In the genomic region with DNA sequence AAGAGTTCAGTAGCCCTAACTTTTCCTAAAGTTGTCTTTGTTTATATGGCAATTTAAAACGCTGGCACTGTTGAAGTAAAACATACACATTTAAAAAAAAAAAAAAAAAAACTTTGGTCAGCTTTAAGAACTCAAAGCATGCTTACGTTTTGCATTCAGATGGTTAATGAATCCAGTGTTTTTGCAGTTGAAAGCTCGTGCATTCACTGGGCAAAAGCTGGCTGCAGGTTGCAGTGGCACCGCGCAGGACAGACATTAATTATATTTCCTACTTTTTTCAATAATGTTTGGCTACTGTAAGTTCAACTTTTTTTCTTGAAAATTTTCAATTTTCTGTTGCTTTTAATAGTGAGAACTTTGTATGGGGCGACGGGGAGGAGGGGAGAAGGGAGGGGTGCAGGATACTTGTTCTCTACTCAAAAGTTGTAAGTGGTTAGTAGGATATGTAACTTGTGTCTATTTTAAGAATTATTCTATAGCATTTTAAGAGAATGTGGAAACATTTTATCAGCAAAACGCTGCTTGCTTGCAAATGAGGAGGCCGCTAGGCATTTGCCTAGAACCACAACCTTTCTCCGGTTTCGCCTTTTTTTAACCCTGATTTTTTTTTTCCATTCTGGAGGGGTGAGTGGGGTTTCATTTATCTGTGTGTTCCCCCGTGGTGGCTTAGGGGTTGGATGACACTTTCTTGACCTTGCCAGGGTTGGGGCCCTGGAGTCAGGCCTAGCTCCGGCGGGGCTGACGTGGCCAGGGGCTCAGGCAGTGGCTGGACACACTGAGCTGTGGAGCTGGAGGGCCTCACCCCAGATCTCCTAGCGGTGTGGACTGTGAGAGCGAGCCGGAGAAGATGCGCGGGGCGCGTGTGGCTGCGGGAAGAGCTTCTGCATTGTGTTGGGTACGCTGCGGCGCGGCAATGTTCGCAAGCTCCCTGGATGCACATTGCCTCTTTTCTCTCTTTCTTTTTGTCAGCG, we compare ENCODE assay signal across 11 cellular contexts. TPM values are rescaled to one million over a fixed set of nuclear protein-coding genes. Genes with fewer than 3 reads are reported as not detected.
DNase-seq lines count a peak whose midpoint lies in the region; ATAC-seq and TF ChIP-seq lines count a peak whose summit lies in the region.
"Had no signal": no experiment of that assay in that cellular context is flagged by ENCODE, and none has a peak within 500 bp of the region (broad histone marks: within the 10 kb centered on the region; RNA-seq: fewer than 3 reads in every experiment).

No MANE protein-coding gene starts in this region.

- no peak overlapping the region for H2AFZ ChIP-seq in HCT116 (ENCODE audit: low read depth, low read length, poor library complexity, severe bottlenecking)

- H3K27ac ChIP-seq in HCT116 (ENCODE audit: low read depth, low read length): peak overlapping the region; percentile 99
- H3K27ac ChIP-seq: spleen had no signal

- intact Hi-C loops in HCT116 (cut with micrococcal nuclease): loop anchor here (10.0 kb wide), 1 partner anchor 1308 kb away; no protein-coding TSS in a partner anchor

- DNase-seq in HCT116 (ENCODE audit: low read depth, low spot score): no peak
- no peak for DNase-seq in activated CD8-positive, alpha-beta T cell treated with anti-CD3 and anti-CD28 coated beads, Interleukin-2, amount 10 ng/mL, durations not matched to agents 7 days and 5 days
- no peak for DNase-seq in fibroblast of the aortic adventitia (ENCODE audit: low read depth)
- no peak for DNase-seq in retinal pigment epithelial cell (ENCODE audit: low read depth)
- no peak for DNase-seq in COR-L47 (lab: John Stamatoyannopoulos, UW)
- no peak for DNase-seq in NCI-H446 treated with DMSO at 0.1 percent for 48 hours (lab: John Stamatoyannopoulos, UW)
- DNase-seq in GDM1 (lab: John Stamatoyannopoulos, UW): no peak
- DNase-seq: activated CD8-positive, alpha-beta memory T cell treated with anti-CD3 and anti-CD28 coated beads, Interleukin-2, amount 50 U/mL, for 48 hours; spleen had no signal

- H3K36me3 ChIP-seq in HCT116 (ENCODE audit: control insufficient read depth in 1 of 2, insufficient read depth in 2 of 2, low read length in 2 of 2): peaks cover 0 to 45% of the 10 kb centered on the region in 2 experiments; a peak in 2 of 4 replicates

- no peaks in the 10 kb centered on the region for H4K20me1 ChIP-seq in HCT116 (ENCODE audit: insufficient read depth)

- peaks cover 13% of the 10 kb centered on the region for H3K36me3 Mint-ChIP-seq in activated CD8-positive, alpha-beta T cell treated with anti-CD3 and anti-CD28 coated beads, Interleukin-2, amount 10 ng/mL, durations not matched to agents 7 days and 5 days (ENCODE audit: low read depth)

- peaks cover 21% of the 10 kb centered on the region for H3K4me1 Mint-ChIP-seq in activated CD8-positive, alpha-beta T cell treated with anti-CD3 and anti-CD28 coated beads, Interleukin-2, amount 10 ng/mL, durations not matched to agents 7 days and 5 days (ENCODE audit: low read depth)

- H3K4me2 ChIP-seq in HCT116 (ENCODE audit: low read length): no peak overlapping the region

- no peaks in the 10 kb centered on the region for H3K9me2 ChIP-seq in HCT116 (ENCODE audit: insufficient read depth)

- peaks cover 6% of the 10 kb centered on the region for H3K9me3 Mint-ChIP-seq in activated CD8-positive, alpha-beta T cell treated with anti-CD3 and anti-CD28 coated beads, Interleukin-2, amount 10 ng/mL, durations not matched to agents 7 days and 5 days (ENCODE audit: insufficient read depth)

- H3K79me2 ChIP-seq in HCT116 (ENCODE audit: insufficient read depth, low read length): peaks cover 24% of the 10 kb centered on the region

- ATAC-seq in HCT116 (no peak), HG03159 (IDR thresholded peaks at IDR 0.05; ENCODE audit: unreplicated experiment) (no peak)
- ATAC-seq in activated CD8-positive, alpha-beta T cell treated with anti-CD3 and anti-CD28 coated beads, Interleukin-2, amount 10 ng/mL, durations not matched to agents 7 days and 5 days: no peak

- TF ChIP-seq CTCF in HCT116 (IDR thresholded peaks at IDR 0.05 in 2 of 3, conservative IDR thresholded peaks at IDR 0.05 in 1 of 3; ENCODE audit: borderline replicate concordance in 1 of 3, insufficient read depth in 1 of 3, low read depth in 2 of 3, low read length in 2 of 3) (no peak), fibroblast of the aortic adventitia (IDR thresholded peaks at IDR 0.05; ENCODE audit: insufficient read depth, low read length) (no peak), retinal pigment epithelial cell (conservative IDR thresholded peaks at IDR 0.05; ENCODE audit: low read depth, low read length) (no peak)

- no peaks in the 10 kb centered on the region for H3K9me3 ChIP-seq in HCT116 (ENCODE audit: control insufficient read depth in 1 of 2, insufficient read depth in 1 of 2, low read depth in 1 of 2, low read length in 2 of 2)

- POLR2A ChIA-PET in HCT116 (lab: Charles Lee): interaction anchor here (1.4 kb wide), 1 partner anchor 8 kb away, joined by 3 read pairs; no protein-coding TSS in a partner anchor
- POLR2A ChIA-PET in activated CD8-positive, alpha-beta T cell treated with anti-CD3 and anti-CD28 coated beads, Interleukin-2, amount 10 ng/mL, durations not matched to agents 7 days and 5 days (lab: Charles Lee): interaction anchor here (0.5 kb wide), 1 partner anchor 75 kb away, joined by 3 read pairs; no protein-coding TSS in a partner anchor

- H3K27me3 Mint-ChIP-seq in activated CD8-positive, alpha-beta T cell treated with anti-CD3 and anti-CD28 coated beads, Interleukin-2, amount 10 ng/mL, durations not matched to agents 7 days and 5 days (ENCODE audit: low read depth): peaks cover 64% of the 10 kb centered on the region

- H3K4me3 Mint-ChIP-seq in activated CD8-positive, alpha-beta T cell treated with anti-CD3 and anti-CD28 coated beads, Interleukin-2, amount 10 ng/mL, durations not matched to agents 7 days and 5 days: peak overlapping the region; percentile 38

- CTCF ChIA-PET in HCT116 (lab: Charles Lee): interaction anchor here (1.0 kb wide), 1 partner anchor 214 kb away, joined by 4 read pairs; no protein-coding TSS in a partner anchor
- CTCF ChIA-PET in activated CD8-positive, alpha-beta T cell treated with anti-CD3 and anti-CD28 coated beads, Interleukin-2, amount 10 ng/mL, durations not matched to agents 7 days and 5 days (lab: Charles Lee): interaction anchor here (0.7 to 2.4 kb wide), 4 partner anchors 8 to 214 kb away, joined by 3 to 8 read pairs (median 4); no protein-coding TSS in a partner anchor

- H3K4me1 ChIP-seq in HCT116 (ENCODE audit: control insufficient read depth in 1 of 2, insufficient read depth in 2 of 2, low read length in 2 of 2): peaks cover 15 to 21% of the 10 kb centered on the region in 2 experiments

- TF ChIP-seq POLR2A in HCT116 (IDR thresholded peaks at IDR 0.05; ENCODE audit: borderline replicate concordance, extremely low read depth, insufficient read depth, insufficient read length): no peak

- RAD21 ChIA-PET in HCT116 (lab: Charles Lee; ENCODE audit: low non-redundant PET in 1 of 2, low total read pairs in 2 of 2, uncharacterized antibody in 2 of 2, unreplicated experiment in 2 of 2): no interaction called here

- H3K4me3 ChIP-seq in HCT116 (replicated peaks in 1 of 2; ENCODE audit: low read depth in 1 of 2, low read length in 2 of 2): no peak overlapping the region
- H3K4me3 ChIP-seq in fibroblast of the aortic adventitia (ENCODE audit: low read depth, low read length): peak overlapping the region; percentile 19
- peak overlapping the region; percentile 93 for H3K4me3 ChIP-seq in retinal pigment epithelial cell (ENCODE audit: low read length)

- no TSS peak for BruUV-seq in HCT116 (replicated peaks; lab: Mats Ljungman, UMichigan)

- peak overlapping the region; percentile 66 for H3K27ac Mint-ChIP-seq in activated CD8-positive, alpha-beta T cell treated with anti-CD3 and anti-CD28 coated beads, Interleukin-2, amount 10 ng/mL, durations not matched to agents 7 days and 5 days
- H3K27ac Mint-ChIP-seq: H9 had no signal

- no peak for TF ChIP-seq RAD21 in HCT116 (IDR thresholded peaks at IDR 0.05; ENCODE audit: low read depth)

- no peak overlapping the region for H3K9ac ChIP-seq in HCT116 (ENCODE audit: low read length)

- no peaks in the 10 kb centered on the region for H3K27me3 ChIP-seq in HCT116 (ENCODE audit: insufficient read depth, low read length)

TF ChIP-seq in HCT116, 20 proteins besides CTCF, POLR2A, EP300 and RAD21 (continues in another document):
- TF ChIP-seq CEBPB (IDR thresholded peaks at IDR 0.05; ENCODE audit: low read depth): no peak
- no peak for TF ChIP-seq EGR1 (IDR thresholded peaks at IDR 0.05; ENCODE audit: low read depth)
- no peak for TF ChIP-seq EZH2 (IDR thresholded peaks at IDR 0.05)
- no peak for TF ChIP-seq ELF1 (IDR thresholded peaks at IDR 0.05; ENCODE audit: borderline replicate concordance, low read depth)
- no peak for TF ChIP-seq ZFX (IDR thresholded peaks at IDR 0.05)
- no peak for TF ChIP-seq SP1 (IDR thresholded peaks at IDR 0.05; ENCODE audit: low read depth)
- no peak for TF ChIP-seq YY1 (IDR thresholded peaks at IDR 0.05; ENCODE audit: extremely low read depth, insufficient replicate concordance, low read depth, low read length)
- no peak for TF ChIP-seq POLR2AphosphoS5 (IDR thresholded peaks at IDR 0.05; ENCODE audit: low read depth, low read length)
- TF ChIP-seq CBX3 (IDR thresholded peaks at IDR 0.05; ENCODE audit: low read depth): no peak
- no peak for TF ChIP-seq SIN3A (IDR thresholded peaks at IDR 0.05; ENCODE audit: low read depth)
- no peak for TF ChIP-seq ZNF274 (IDR thresholded peaks at IDR 0.05; ENCODE audit: low read depth, low read length)
- TF ChIP-seq SRF (IDR thresholded peaks at IDR 0.05; ENCODE audit: low read depth): no peak
- TF ChIP-seq, protein P1, sequence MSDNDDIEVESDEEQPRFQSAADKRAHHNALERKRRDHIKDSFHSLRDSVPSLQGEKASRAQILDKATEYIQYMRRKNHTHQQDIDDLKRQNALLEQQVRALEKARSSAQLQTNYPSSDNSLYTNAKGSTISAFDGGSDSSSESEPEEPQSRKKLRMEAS (IDR thresholded peaks at IDR 0.05): no peak
- no peak for TF ChIP-seq EZH2phosphoT487 (IDR thresholded peaks at IDR 0.05; ENCODE audit: borderline replicate concordance)
- no peak for TF ChIP-seq TCF7L2 (IDR thresholded peaks at IDR 0.05; ENCODE audit: borderline replicate concordance, extremely low read depth, insufficient read depth, insufficient read length)

RNA-seq across cellular contexts. Expression of gene NR2F1, which starts 4.2 kb away (rescaled TPM):
- total RNA-seq in HCT116 (2021; ENCODE audit: unreplicated experiment): 51.2 TPM
- polyA plus RNA-seq in HCT116 (2012): 63.0 and 64.6 TPM in 2 replicates
- not detected for total RNA-seq in activated CD8-positive, alpha-beta T cell treated with anti-CD3 and anti-CD28 coated beads, Interleukin-2, amount 10 ng/mL, durations not matched to agents 7 days and 5 days
- total RNA-seq in fibroblast of the aortic adventitia (ENCODE audit: low replicate concordance): 8.0 and 20.5 TPM in 2 replicates
- total RNA-seq: H9 had no signal

RNA-seq across cellular contexts. Expression of gene NR2F1-AS1, which starts 6.2 kb away (rescaled TPM):
- total RNA-seq in HCT116 (2021; ENCODE audit: unreplicated experiment): 20.1 TPM
- polyA plus RNA-seq in HCT116 (2012): 12.7 and 18.1 TPM in 2 replicates
- not detected for total RNA-seq in activated CD8-positive, alpha-beta T cell treated with anti-CD3 and anti-CD28 coated beads, Interleukin-2, amount 10 ng/mL, durations not matched to agents 7 days and 5 days
- 11.8 and 23.7 TPM in 2 replicates for total RNA-seq in fibroblast of the aortic adventitia (ENCODE audit: low replicate concordance)

Comparison
In these comparisons a context has a peak if more than half of its experiments do, and no peak if none do; other contexts are left out.
1. H3K4me3 ChIP-seq: peak in fibroblast of the aortic adventitia (single experiment) and retinal pigment epithelial cell (single experiment); none in HCT116 (0 of 2).
2. RNA of gene NR2F1-AS1, which starts 6.2 kb away (total RNA-seq): 20.1 TPM in HCT116 (single experiment) and 11.8 to 23.7 TPM in fibroblast of the aortic adventitia; not detected in activated CD8-positive, alpha-beta T cell treated with anti-CD3 and anti-CD28 coated beads, Interleukin-2, amount 10 ng/mL, durations not matched to agents 7 days and 5 days; every median in the first group is over 10 times any median in the second.